ENCODE assay signal across 28 cellular contexts in the genomic region with DNA sequence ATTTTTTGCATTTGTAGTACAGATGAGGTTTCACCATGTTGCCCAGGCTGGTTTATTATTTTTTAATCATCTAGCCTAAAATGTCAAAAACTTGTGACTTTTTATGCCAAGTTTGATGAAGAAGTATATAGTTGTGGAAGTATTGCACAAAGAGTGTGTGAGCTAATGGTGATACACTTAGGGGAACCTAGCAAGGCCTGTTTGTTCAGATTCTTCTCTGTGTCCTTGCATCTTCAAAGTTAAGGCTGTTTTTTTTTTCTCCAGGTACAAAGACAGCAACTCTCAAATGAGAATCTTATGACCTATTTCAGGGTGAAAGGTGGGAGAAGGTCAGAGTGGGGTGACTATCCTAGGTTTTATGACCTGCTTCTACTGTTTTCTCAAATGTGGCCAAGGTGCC. TPM values are rescaled to one million over a fixed set of nuclear protein-coding genes. Genes with fewer than 3 reads are reported as not detected.
"Had no signal": no experiment of that assay in that cellular context is flagged by ENCODE, and none has a peak within 500 bp of the region (broad histone marks: within the 10 kb centered on the region; RNA-seq: fewer than 3 reads in every experiment).

No MANE protein-coding gene starts in this region.

- H3K4me3 Mint-ChIP-seq: activated naive CD4-positive, alpha-beta T cell treated with anti-CD3 and anti-CD28 coated beads for 36 hours; activated naive CD8-positive, alpha-beta T cell treated with anti-CD3 and anti-CD28 coated beads for 36 hours; brain; effector memory CD8-positive, alpha-beta T cell; immature natural killer cell; natural killer cell; neural progenitor cell had no signal

- H3K4me1 Mint-ChIP-seq: activated naive CD8-positive, alpha-beta T cell treated with anti-CD3 and anti-CD28 coated beads for 36 hours; immature natural killer cell; natural killer cell had no signal

- H3K36me3 Mint-ChIP-seq: activated naive CD8-positive, alpha-beta T cell treated with anti-CD3 and anti-CD28 coated beads for 36 hours; brain; natural killer cell; neural progenitor cell had no signal

- H3K27ac Mint-ChIP-seq: activated naive CD4-positive, alpha-beta T cell treated with anti-CD3 and anti-CD28 coated beads for 36 hours; activated naive CD8-positive, alpha-beta T cell treated with anti-CD3 and anti-CD28 coated beads for 36 hours; brain; effector memory CD8-positive, alpha-beta T cell; immature natural killer cell; natural killer cell; neural progenitor cell had no signal

- H3K4me2 ChIP-seq: neural progenitor cell had no signal

- DNase-seq: activated CD4-positive, alpha-beta T cell treated with anti-CD3 and anti-CD28 coated beads for 4 hours; activated CD4-positive, alpha-beta T cell treated with anti-CD3 and anti-CD28 coated beads, Interleukin-2, amount 50 U/mL, for 4 hours; activated effector memory CD4-positive, alpha-beta T cell treated with Interleukin-2 at 50 U/mL for 16 hours; activated naive CD4-positive, alpha-beta T cell treated with anti-CD3 and anti-CD28 coated beads for 36 hours; activated naive CD8-positive, alpha-beta T cell treated with anti-CD3 and anti-CD28 coated beads for 36 hours; activated T-cell treated with anti-CD3 and anti-CD28 coated beads for 4 hours; adrenal gland; cerebellar nuclear complex; effector memory CD8-positive, alpha-beta T cell; foreskin fibroblast; head of caudate nucleus; hypothalamus; immature natural killer cell; lower lobe of right lung; mesenchymal stem cell; natural killer cell; occipital lobe; stimulated activated CD4-positive, alpha-beta T cell treated with anti-CD3 and anti-CD28 coated beads, Interleukin-2, amount 100 ng/mL, for 48 hours; stimulated activated naive CD4-positive, alpha-beta T cell treated with Interleukin-2 at 50 U/mL for 16 hours; testis; upper lobe of right lung had no signal

- ATAC-seq: effector memory CD8-positive, alpha-beta T cell; lower lobe of right lung; natural killer cell; upper lobe of right lung had no signal

- H2AFZ ChIP-seq: neural progenitor cell, parathyroid adenoma had no signal

- H3K27me3 ChIP-seq: adrenal gland, cardiac muscle cell, neural progenitor cell, right atrium auricular region, testis, upper lobe of right lung had no signal

- H3K4me3 ChIP-seq: adrenal gland, cardiac muscle cell, coronary artery, lower lobe of right lung, neural progenitor cell, right atrium auricular region, testis had no signal

- H3K9ac ChIP-seq: neural progenitor cell, parathyroid adenoma had no signal

- H3K9me3 Mint-ChIP-seq: effector memory CD8-positive, alpha-beta T cell; immature natural killer cell; natural killer cell had no signal

- H3K27ac ChIP-seq: cardiac muscle cell, coronary artery, neural progenitor cell, parathyroid adenoma, right atrium auricular region, testis, VCaP had no signal

- H3K27me3 Mint-ChIP-seq: activated naive CD8-positive, alpha-beta T cell treated with anti-CD3 and anti-CD28 coated beads for 36 hours had no signal

- H3K79me2 ChIP-seq: parathyroid adenoma had no signal

- H3K4me1 ChIP-seq: neural progenitor cell, parathyroid adenoma had no signal

- H3K9me3 ChIP-seq: adrenal gland, lower lobe of right lung, right atrium auricular region, testis, upper lobe of right lung had no signal

- H3K36me3 ChIP-seq: cardiac muscle cell, neural progenitor cell, right atrium auricular region had no signal

RNA-seq across cellular contexts. Expression of a gene that starts 7.3 kb away (rescaled TPM):
- total RNA-seq: activated naive CD4-positive, alpha-beta T cell treated with anti-CD3 and anti-CD28 coated beads for 36 hours; activated naive CD8-positive, alpha-beta T cell treated with anti-CD3 and anti-CD28 coated beads for 36 hours; cardiac muscle cell; natural killer cell had no signal
- polyA plus RNA-seq: immature natural killer cell had no signal
